In the genomic region with DNA sequence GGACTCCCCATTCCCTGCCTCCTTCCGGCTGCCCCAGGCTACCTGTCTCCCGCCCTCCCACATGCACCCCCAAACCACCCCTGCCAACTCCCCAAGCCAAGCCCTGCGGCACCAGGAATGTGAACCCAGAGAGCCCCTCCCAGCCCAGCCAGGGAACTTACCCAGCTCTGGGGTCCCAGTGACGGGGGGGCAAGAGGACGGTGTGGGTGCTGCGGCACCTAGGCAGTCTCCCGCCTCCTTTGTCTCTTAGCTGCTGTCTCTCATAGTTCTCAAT, we compare ENCODE assay signal across 9 cellular contexts. TPM values are rescaled to one million over a fixed set of nuclear protein-coding genes. Genes with fewer than 3 reads are reported as not detected.
A peak's percentile ranks its signal among the peaks of the same experiment; 100 is the strongest.
DNase-seq lines count a peak whose midpoint lies in the region; ATAC-seq and TF ChIP-seq lines count a peak whose summit lies in the region.
"Had no signal": no experiment of that assay in that cellular context is flagged by ENCODE, and none has a peak within 500 bp of the region (broad histone marks: within the 10 kb centered on the region; RNA-seq: fewer than 3 reads in every experiment).

No MANE protein-coding gene starts in this region.

- no peak overlapping the region for H3K4me3 Mint-ChIP-seq in effector memory CD8-positive, alpha-beta T cell
- H3K4me3 Mint-ChIP-seq: activated T-cell treated with anti-CD3 and anti-CD28 coated beads, Interleukin-2, amount 50 U/mL, for 72 hours had no signal

- H3K27ac ChIP-seq in ACC112 (ENCODE audit: low read depth, low read length) (peak overlapping the region; percentile 89), Panc1 (ENCODE audit: low read length) (peak overlapping the region; percentile 59; the same call in 1 of the 2 replicates), esophagus squamous epithelium (peak overlapping the region; percentile 71 to 91 (median 82)), neuronal stem cell (replicated peaks; ENCODE audit: low read length) (no peak overlapping the region)

- DNase-seq in Panc1 (ENCODE audit: low read depth, low spot score) (no peak), esophagus squamous epithelium (lab: John Stamatoyannopoulos, UW) (no peak), neuronal stem cell (ENCODE audit: low spot score) (no peak), NCI-H524 treated with DMSO at 0.1 percent for 48 hours (lab: John Stamatoyannopoulos, UW) (no peak), RKO (ENCODE audit: low spot score) (no peak), GM10266 (ENCODE audit: extremely low spot score) (no peak)
- DNase-seq in effector memory CD8-positive, alpha-beta T cell = no peak
- DNase-seq: activated T-cell treated with anti-CD3 and anti-CD28 coated beads, Interleukin-2, amount 50 U/mL, for 72 hours had no signal

- ATAC-seq in Panc1 = no peak
- ATAC-seq in effector memory CD8-positive, alpha-beta T cell (replicated peaks) = no peak
- ATAC-seq: activated T-cell treated with anti-CD3 and anti-CD28 coated beads, Interleukin-2, amount 50 U/mL, for 72 hours had no signal

- no peak overlapping the region for H4K8ac ChIP-seq in neuronal stem cell (ENCODE audit: low read depth, low read length)

- H4K91ac ChIP-seq in neuronal stem cell (ENCODE audit: low read depth, low read length, poor library complexity) = peak overlapping the region; percentile 59

- peak overlapping the region; percentile 98 for H2BK120ac ChIP-seq in neuronal stem cell (ENCODE audit: low read depth, low read length)

- no peak for TF ChIP-seq POLR2A in esophagus squamous epithelium (IDR thresholded peaks at IDR 0.05)

- in situ Hi-C loops in Panc1 (cut with HindIII; ENCODE audit: low pct_unique_long_range_greater_than_20kb, low sequenced_read_pairs) = no loop called here

- H2BK5ac ChIP-seq in neuronal stem cell (ENCODE audit: low read length) = peak overlapping the region; percentile 93

- H3K9me3 ChIP-seq in Panc1 (ENCODE audit: control insufficient read depth, insufficient read depth, low read depth, low read length) (no peaks in the 10 kb centered on the region), esophagus squamous epithelium (no peaks in the 10 kb centered on the region), neuronal stem cell (replicated peaks in 1 of 2; ENCODE audit: control insufficient read depth in 2 of 2, insufficient read depth in 1 of 2, low read depth in 1 of 2, low read length in 2 of 2) (no peaks in the 10 kb centered on the region)

- H3K27ac Mint-ChIP-seq in effector memory CD8-positive, alpha-beta T cell = no peak overlapping the region
- H3K27ac Mint-ChIP-seq: activated T-cell treated with anti-CD3 and anti-CD28 coated beads, Interleukin-2, amount 50 U/mL, for 72 hours had no signal

- peaks cover 19% of the 10 kb centered on the region for H3K36me3 Mint-ChIP-seq in effector memory CD8-positive, alpha-beta T cell (ENCODE audit: insufficient read depth)

- POLR2A ChIA-PET in Panc1 (lab: Charles Lee) = no interaction called here

- H2AFZ ChIP-seq in ACC112 (ENCODE audit: low read length, unreplicated experiment) (peak overlapping the region; percentile 68), neuronal stem cell (ENCODE audit: low read length) (peak overlapping the region; percentile 95)

- CTCF ChIA-PET in Panc1 (lab: Charles Lee) = interaction anchor here (0.7 kb wide), 1 partner anchor 19 kb away, joined by 3 read pairs; no protein-coding TSS in a partner anchor

- no peaks in the 10 kb centered on the region for H3K9me3 Mint-ChIP-seq in effector memory CD8-positive, alpha-beta T cell
- H3K9me3 Mint-ChIP-seq: activated T-cell treated with anti-CD3 and anti-CD28 coated beads, Interleukin-2, amount 50 U/mL, for 72 hours had no signal

- H3K27me3 ChIP-seq in ACC112 (ENCODE audit: insufficient read depth, low read length) = no peaks in the 10 kb centered on the region
- H3K27me3 ChIP-seq in Panc1 (ENCODE audit: control insufficient read depth, insufficient read depth, low read length) = no peaks in the 10 kb centered on the region
- H3K27me3 ChIP-seq in esophagus squamous epithelium = no peaks in the 10 kb centered on the region
- no peaks in the 10 kb centered on the region for H3K27me3 ChIP-seq in neuronal stem cell (ENCODE audit: control insufficient read depth in 3 of 3, insufficient read depth in 3 of 3, low read depth in 1 of 3, low read length in 3 of 3)

- no peak overlapping the region for H3K4ac ChIP-seq in neuronal stem cell (ENCODE audit: low read length)

- no peak for TF ChIP-seq CTCF in Panc1 (IDR thresholded peaks at IDR 0.05)
- TF ChIP-seq CTCF in esophagus squamous epithelium (IDR thresholded peaks at IDR 0.05) = no peak
- no peak for TF ChIP-seq CTCF in GM10266 (IDR thresholded peaks at IDR 0.05; ENCODE audit: control insufficient read depth, insufficient read depth, low read depth, missing control alignments)

- no peak overlapping the region for H3K14ac ChIP-seq in neuronal stem cell (ENCODE audit: low read length)

- H3K9ac ChIP-seq in neuronal stem cell (ENCODE audit: low read depth, low read length, poor library complexity) = peak overlapping the region; percentile 66

- H2AK5ac ChIP-seq in neuronal stem cell (ENCODE audit: low read depth, low read length) = peak overlapping the region; percentile 98

- 32 to 36% methylated on average over 4 of the region's 7 CpGs for WGBS in esophagus squamous epithelium, 2 donors
- WGBS in neuronal stem cell (ENCODE audit: extremely low coverage in 2 of 2, insufficient read length in 2 of 2, insufficient replicate concordance in 1 of 2), 2 donors = no CpG with 5 or more reads among the region's 7 CpGs

- H3K23ac ChIP-seq in neuronal stem cell (ENCODE audit: low read depth, low read length, poor library complexity) = no peak overlapping the region

- H3K4me3 ChIP-seq in ACC112 (ENCODE audit: low read depth, low read length) (peak overlapping the region; percentile 97), Panc1 (ENCODE audit: low read depth in 2 of 2, low read length in 2 of 2) (no peak overlapping the region), esophagus squamous epithelium (peak overlapping the region; percentile 16 to 64 (median 40)), neuronal stem cell (ENCODE audit: low read length in 2 of 2) (peak overlapping the region in 1 of 2 donors; percentile 26)

- peak overlapping the region; percentile 92 for H3K18ac ChIP-seq in neuronal stem cell (ENCODE audit: low read length)

- peak overlapping the region; percentile 56 for H3K4me2 ChIP-seq in neuronal stem cell (ENCODE audit: insufficient read depth, low read length, poor library complexity, severe bottlenecking)

- H2BK12ac ChIP-seq in neuronal stem cell (ENCODE audit: low read length) = no peak overlapping the region

- peak overlapping the region; percentile 99 for H2BK15ac ChIP-seq in neuronal stem cell (ENCODE audit: low read length)

- no TSS peak for BruUV-seq in Panc1 (replicated peaks; lab: Mats Ljungman, UMichigan)

- H3K4me1 ChIP-seq in ACC112 (ENCODE audit: control insufficient read depth, insufficient read depth, low read length, unreplicated experiment) (peaks cover 12% of the 10 kb centered on the region), Panc1 (ENCODE audit: control insufficient read depth, insufficient read depth, low read length) (peaks cover 12% of the 10 kb centered on the region), esophagus squamous epithelium (peaks cover 19 to 41% (median 21%) of the 10 kb centered on the region in 3 donors), neuronal stem cell (ENCODE audit: control insufficient read depth in 2 of 2, insufficient read depth in 1 of 2, low read depth in 1 of 2, low read length in 2 of 2) (peaks cover 27 to 28% of the 10 kb centered on the region in 2 donors)

- H3K4me1 Mint-ChIP-seq in effector memory CD8-positive, alpha-beta T cell (ENCODE audit: low read depth in 2 of 2) = peaks cover 9 to 10% of the 10 kb centered on the region in 2 donors

- peaks cover 6% of the 10 kb centered on the region for H3K79me1 ChIP-seq in neuronal stem cell (ENCODE audit: low read depth, low read length)

- H3K36me3 ChIP-seq in ACC112 (ENCODE audit: insufficient read depth, low read length) (peaks cover 9% of the 10 kb centered on the region; the same call in 1 of the 2 replicates), Panc1 (ENCODE audit: control insufficient read depth, insufficient read depth, low read length) (peaks cover 5% of the 10 kb centered on the region; the same call in 1 of the 2 replicates), esophagus squamous epithelium (peaks cover 0 to 11% (median 0%) of the 10 kb centered on the region in 3 donors), neuronal stem cell (replicated peaks in 1 of 2; ENCODE audit: control insufficient read depth in 2 of 2, insufficient read depth in 2 of 2, low read length in 2 of 2) (peaks cover 3 to 14% of the 10 kb centered on the region in 2 donors)

- peaks cover 28% of the 10 kb centered on the region for H3K79me2 ChIP-seq in ACC112 (ENCODE audit: control insufficient read depth, insufficient read depth, low read length, unreplicated experiment)

- peaks cover 10 to 15% of the 10 kb centered on the region in 2 donors for H3K27me3 Mint-ChIP-seq in effector memory CD8-positive, alpha-beta T cell

- intact Hi-C loops in Panc1 (cut with micrococcal nuclease; ENCODE audit: unreplicated experiment) (no loop called here), esophagus squamous epithelium (cut with DNase I) (loop anchor here (10.0 kb wide), 1 partner anchor 107 kb away; no protein-coding TSS in a partner anchor)

RNA-seq across cellular contexts. Expression of gene PLEKHA4, which starts 0.6 kb away (rescaled TPM):
- total RNA-seq in Panc1 (2021; ENCODE audit: unreplicated experiment) (4.2 TPM), esophagus squamous epithelium (1 to 10 TPM; 2.8 to 9.0 (median 5.6) TPM)
- polyA plus RNA-seq in Panc1 (2012; ENCODE audit: insufficient read length) = 4.4 TPM
- 19.9 TPM for polyA plus RNA-seq in neuronal stem cell (2013, experiment 1 of 2)
- polyA plus RNA-seq in neuronal stem cell (2013, experiment 2 of 2) = 19.6 TPM

RNA-seq across cellular contexts. Expression of gene PPP1R15A, which starts 4.4 kb away (rescaled TPM):
- total RNA-seq in Panc1 (2021; ENCODE audit: unreplicated experiment) = 27.1 TPM
- 21.8 TPM for polyA plus RNA-seq in Panc1 (2012; ENCODE audit: insufficient read length)
- total RNA-seq in esophagus squamous epithelium = 10 to 100 TPM; 19.3 to 41.6 (median 33.3) TPM
- 21.2 TPM for polyA plus RNA-seq in neuronal stem cell (2013, experiment 1 of 2)
- polyA plus RNA-seq in neuronal stem cell (2013, experiment 2 of 2) = 21.1 TPM

RNA-seq across cellular contexts. Expression of gene TULP2, which starts 30.7 kb away (rescaled TPM):
- total RNA-seq in Panc1 (2021; ENCODE audit: unreplicated experiment) (0.15 TPM), esophagus squamous epithelium (not detected)
- polyA plus RNA-seq in Panc1 (2012; ENCODE audit: insufficient read length) = not detected
- 0.71 TPM for polyA plus RNA-seq in neuronal stem cell (2013, experiment 1 of 2)
- polyA plus RNA-seq in neuronal stem cell (2013, experiment 2 of 2) = 0.43 TPM

RNA-seq across cellular contexts. Expression of gene HSD17B14, which starts 31.6 kb away (rescaled TPM):
- total RNA-seq in Panc1 (2021; ENCODE audit: unreplicated experiment) (20.8 TPM), esophagus squamous epithelium (1 to 10 TPM in 2 of 4 donors, under 1 TPM in 1, not detected in 1; 0.83 to 9.0 (median 4.8) TPM)
- 44.5 TPM for polyA plus RNA-seq in Panc1 (2012; ENCODE audit: insufficient read length)
- 24.4 TPM for polyA plus RNA-seq in neuronal stem cell (2013, experiment 1 of 2)
- polyA plus RNA-seq in neuronal stem cell (2013, experiment 2 of 2) = 24.3 TPM

RNA-seq across cellular contexts. Expression of gene NUCB1, which starts 32.3 kb away (rescaled TPM):
- total RNA-seq in Panc1 (2021; ENCODE audit: unreplicated experiment) (102 TPM), esophagus squamous epithelium (100 to 1,000 TPM in 3 of 4 donors, 10 to 100 TPM in 1; 93.5 to 186 (median 157) TPM)
- 259 TPM for polyA plus RNA-seq in Panc1 (2012; ENCODE audit: insufficient read length)
- 61.4 TPM for polyA plus RNA-seq in neuronal stem cell (2013, experiment 1 of 2)
- polyA plus RNA-seq in neuronal stem cell (2013, experiment 2 of 2) = 60.3 TPM

Comparison
In these comparisons a context has a peak if more than half of its experiments do, and no peak if none do; other contexts are left out.
1. H3K4me3 ChIP-seq: peak in ACC112 (single experiment) and esophagus squamous epithelium (4 of 4); none in Panc1 (0 of 2).